In the genomic region with DNA sequence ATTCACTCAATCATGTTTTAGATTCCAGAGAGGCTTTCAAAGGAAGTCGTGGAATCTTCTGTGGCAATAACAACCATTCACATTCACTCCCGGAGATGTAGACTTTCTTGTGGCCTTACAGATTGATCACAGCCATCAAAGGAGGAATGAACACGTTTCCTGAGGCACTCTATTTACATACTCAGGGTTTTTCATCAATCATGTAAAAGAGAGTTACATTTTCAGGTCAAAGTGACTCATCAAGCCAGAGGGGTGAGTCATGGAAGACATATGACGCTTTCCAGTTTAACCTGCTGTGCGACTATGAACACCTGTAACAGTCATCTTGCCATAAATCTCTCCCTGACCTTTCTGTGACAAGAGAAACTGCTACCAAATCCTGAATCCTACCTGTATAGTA, we compare ENCODE assay signal across 8 cellular contexts. TPM values are rescaled to one million over a fixed set of nuclear protein-coding genes. Genes with fewer than 3 reads are reported as not detected.
DNase-seq lines count a peak whose midpoint lies in the region; ATAC-seq, FAIRE-seq and TF ChIP-seq lines count a peak whose summit lies in the region.

No MANE protein-coding gene starts in this region.

- H3K9ac ChIP-seq in mesendoderm (ENCODE audit: low read length): no peak overlapping the region

- peak; percentile 70 for ATAC-seq in GM19452 (IDR thresholded peaks at IDR 0.05; ENCODE audit: unreplicated experiment)
- ATAC-seq in activated T-cell treated with anti-CD3 and anti-CD28 coated beads, Interleukin-2, amount 50 U/mL, for 72 hours (replicated peaks in 1 of 2): peak; percentile 95 to 97
- no peak for ATAC-seq in HG03039 (IDR thresholded peaks at IDR 0.05; ENCODE audit: unreplicated experiment)

- H2AK5ac ChIP-seq in mesendoderm (ENCODE audit: low read length): no peak overlapping the region

- H3K27me3 ChIP-seq in mesendoderm (ENCODE audit: insufficient read depth, low read length, poor library complexity): no peaks in the 10 kb centered on the region

- no peak for TF ChIP-seq CTCF in AG04449 (IDR thresholded peaks at IDR 0.05; ENCODE audit: insufficient read depth, low read length, missing control alignments)

- H3K4me3 Mint-ChIP-seq in activated T-cell treated with anti-CD3 and anti-CD28 coated beads, Interleukin-2, amount 50 U/mL, for 72 hours: peak overlapping the region; percentile 58 to 75

- CTCF ChIA-PET in AG04449 (lab: Yijun Ruan, JAX): no interaction called here

- no peak overlapping the region for H4K8ac ChIP-seq in mesendoderm (ENCODE audit: low read depth, low read length)

- H3K4ac ChIP-seq in mesendoderm (ENCODE audit: low read depth, low read length): no peak overlapping the region

- no peak overlapping the region for H2BK120ac ChIP-seq in mesendoderm (ENCODE audit: low read depth, low read length)

- peaks cover 0 to 2% of the 10 kb centered on the region in 2 donors for H3K36me3 Mint-ChIP-seq in activated T-cell treated with anti-CD3 and anti-CD28 coated beads, Interleukin-2, amount 50 U/mL, for 72 hours (ENCODE audit: insufficient read depth in 2 of 2)

- no peak overlapping the region for H3K56ac ChIP-seq in mesendoderm (ENCODE audit: low read length)

- no peaks in the 10 kb centered on the region for H3K36me3 ChIP-seq in mesendoderm (ENCODE audit: control insufficient read depth, insufficient read depth, low read length)

- H3K27ac ChIP-seq in mesendoderm (ENCODE audit: low read depth, low read length): no peak overlapping the region

- peak; percentile 63 for DNase-seq in AG04449 (ENCODE audit: low read depth, low spot score)
- DNase-seq in HTR-8/SVneo (ENCODE audit: insufficient read length, low spot score): no peak
- peak; percentile 58 to 63 for DNase-seq in activated T-cell treated with anti-CD3 and anti-CD28 coated beads, Interleukin-2, amount 50 U/mL, for 72 hours
- DNase-seq in mesendoderm: peak; percentile 90
- no peak for DNase-seq in T1000 (lab: John Stamatoyannopoulos, UW)
- DNase-seq in cardiac septum (ENCODE audit: low spot score): no peak

- H3K27ac Mint-ChIP-seq in activated T-cell treated with anti-CD3 and anti-CD28 coated beads, Interleukin-2, amount 50 U/mL, for 72 hours: peak overlapping the region; percentile 92

- no peak overlapping the region for H3K4me2 ChIP-seq in mesendoderm (ENCODE audit: low read length)

- H3K23ac ChIP-seq in mesendoderm (ENCODE audit: low read length): no peak overlapping the region

- no peaks in the 10 kb centered on the region for H3K27me3 Mint-ChIP-seq in activated T-cell treated with anti-CD3 and anti-CD28 coated beads, Interleukin-2, amount 50 U/mL, for 72 hours (ENCODE audit: low read depth)

- no peak overlapping the region for H4K5ac ChIP-seq in mesendoderm (ENCODE audit: low read length)

- no peak overlapping the region for H3K18ac ChIP-seq in mesendoderm (ENCODE audit: low read length)

- peaks cover 3% of the 10 kb centered on the region for H3K4me1 ChIP-seq in mesendoderm (ENCODE audit: control insufficient read depth, low read depth, low read length)

- FAIRE-seq in HTR-8/SVneo (lab: Jason Lieb, UNC): peak; percentile 31

- H3K4me1 Mint-ChIP-seq in activated T-cell treated with anti-CD3 and anti-CD28 coated beads, Interleukin-2, amount 50 U/mL, for 72 hours (ENCODE audit: low read depth): peaks cover 38% of the 10 kb centered on the region

- no peaks in the 10 kb centered on the region for H3K79me1 ChIP-seq in mesendoderm (ENCODE audit: low read length)

- WGBS in mesendoderm (ENCODE audit: extremely low coverage, insufficient coverage, low lambda C conversion rate): no CpG with 5 or more reads among the region's 5 CpGs

- no peak overlapping the region for H3K4me3 ChIP-seq in AG04449 (ENCODE audit: low read depth, low read length)
- no peak overlapping the region for H3K4me3 ChIP-seq in mesendoderm (ENCODE audit: low read length)

- H2BK5ac ChIP-seq in mesendoderm (ENCODE audit: low read length): no peak overlapping the region

- H3K79me2 ChIP-seq in mesendoderm (ENCODE audit: control insufficient read depth, insufficient read depth, low read length): no peaks in the 10 kb centered on the region

- H2BK15ac ChIP-seq in mesendoderm (replicated peaks; ENCODE audit: low read depth): peak overlapping the region; percentile 57

- intact Hi-C loops in cardiac septum (cut with DNase I): no loop called here

- POLR2A ChIA-PET in AG04449 (lab: Yijun Ruan, JAX): no interaction called here

- H3K9me3 Mint-ChIP-seq in activated T-cell treated with anti-CD3 and anti-CD28 coated beads, Interleukin-2, amount 50 U/mL, for 72 hours: no peaks in the 10 kb centered on the region

RNA-seq across cellular contexts. Expression of gene RAD23B, which starts 39.3 kb away (rescaled TPM):
- 100 to 1,000 TPM in 1 of 2 donors, 10 to 100 TPM in 1; 88.7 to 112 TPM for total RNA-seq in activated T-cell treated with anti-CD3 and anti-CD28 coated beads, Interleukin-2, amount 50 U/mL, for 72 hours
- 172 TPM for polyA plus RNA-seq in mesendoderm (2013, experiment 1 of 2)
- 180 TPM for polyA plus RNA-seq in mesendoderm (2013, experiment 2 of 2)
- total RNA-seq in cardiac septum: 103 TPM

Comparison
In these comparisons a context has a peak if more than half of its experiments do, and no peak if none do; other contexts are left out.
1. DNase-seq: peak in AG04449 (single experiment), activated T-cell treated with anti-CD3 and anti-CD28 coated beads, Interleukin-2, amount 50 U/mL, for 72 hours (2 of 2) and mesendoderm (single experiment); none in HTR-8/SVneo (single experiment), T1000 (single experiment) and cardiac septum (single experiment).